In genomic region chr17:79078476-79079190, GRCh38 we compare ENCODE assay signal across 17 cellular contexts. TPM values are rescaled to one million over a fixed set of nuclear protein-coding genes. Genes with fewer than 3 reads are reported as not detected.
"Had no signal": no experiment of that assay in that cellular context is flagged by ENCODE, and none has a peak within 500 bp of the region (broad histone marks: within the 10 kb centered on the region; RNA-seq: fewer than 3 reads in every experiment).

No MANE protein-coding gene starts in this region.

- H3K4me3 ChIP-seq: body of pancreas, heart left ventricle, pancreas, tibial artery, vagina had no signal

- H3K9me3 ChIP-seq: body of pancreas, heart left ventricle, pancreas, tibial artery, vagina had no signal

- H3K27me3 Mint-ChIP-seq: activated CD4-positive, alpha-beta T cell treated with anti-CD3 and anti-CD28 coated beads for 36 hours; activated naive CD8-positive, alpha-beta T cell treated with anti-CD3 and anti-CD28 coated beads for 36 hours; naive thymus-derived CD8-positive, alpha-beta T cell had no signal

- H3K27ac ChIP-seq: body of pancreas, heart left ventricle, pancreas, tibial artery, vagina had no signal

- DNase-seq: activated CD4-positive, alpha-beta T cell treated with anti-CD3 and anti-CD28 coated beads for 36 hours; activated CD4-positive, alpha-beta T cell treated with anti-CD3 and anti-CD28 coated beads, Interleukin-2, amount 50 U/mL, for 48 hours; activated naive CD4-positive, alpha-beta T cell; activated naive CD8-positive, alpha-beta T cell treated with anti-CD3 and anti-CD28 coated beads for 36 hours; amniotic stem cell; body of pancreas; caudate nucleus; mesendoderm; naive thymus-derived CD8-positive, alpha-beta T cell; stimulated activated CD4-positive, alpha-beta T cell treated with anti-CD3 and anti-CD28 coated beads, Interleukin-2, amount 100 ng/mL, for 24 hours; stimulated activated naive CD4-positive, alpha-beta T cell treated with Interleukin-2 at 50 U/mL for 16 hours; tibial artery had no signal

- H3K9me3 Mint-ChIP-seq: activated naive CD8-positive, alpha-beta T cell treated with anti-CD3 and anti-CD28 coated beads for 36 hours; naive thymus-derived CD8-positive, alpha-beta T cell; WTC11 had no signal

- H3K27ac Mint-ChIP-seq: activated CD4-positive, alpha-beta T cell treated with anti-CD3 and anti-CD28 coated beads for 36 hours; activated naive CD8-positive, alpha-beta T cell treated with anti-CD3 and anti-CD28 coated beads for 36 hours; WTC11 had no signal

- H3K4me3 Mint-ChIP-seq: activated CD4-positive, alpha-beta T cell treated with anti-CD3 and anti-CD28 coated beads for 36 hours; activated naive CD8-positive, alpha-beta T cell treated with anti-CD3 and anti-CD28 coated beads for 36 hours; naive thymus-derived CD8-positive, alpha-beta T cell; WTC11 had no signal

- H3K27me3 ChIP-seq: body of pancreas, heart left ventricle, pancreas, tibial artery, vagina had no signal

- ATAC-seq: activated CD4-positive, alpha-beta T cell treated with anti-CD3 and anti-CD28 coated beads for 36 hours; body of pancreas; heart left ventricle; naive thymus-derived CD8-positive, alpha-beta T cell; pancreas; WTC11 had no signal

- H3K4me1 ChIP-seq: pancreas had no signal

RNA-seq across cellular contexts. Expression of gene C1QTNF1, which starts 54.7 kb away (rescaled TPM):
- total RNA-seq: naive thymus-derived CD8-positive, alpha-beta T cell; T-helper 2 cell treated with Interferon-gamma antibody and Interleukin-4, amounts not matched to agents 100 ng/mL and 5 ng/mL, for 36 hours had no signal
- polyA plus RNA-seq: naive thymus-derived CD8-positive, alpha-beta T cell had no signal
